21 cellular contexts compared by ENCODE assay signal in genomic region chr14:90475298-90475697, GRCh38.
DNase-seq lines count a peak whose midpoint lies in the region; TF ChIP-seq lines count a peak whose summit lies in the region.
"Had no signal": no experiment of that assay in that cellular context is flagged by ENCODE, and none has a peak within 500 bp of the region (broad histone marks: within the 10 kb centered on the region; RNA-seq: fewer than 3 reads in every experiment).

No MANE protein-coding gene starts in this region.

- H3K9ac ChIP-seq in endodermal cell (ENCODE audit: extremely low read depth, low read length, poor library complexity, severe bottlenecking) = no peak overlapping the region
- H3K9ac ChIP-seq: BLaER1, GM23248 had no signal

- H3K4me3 Mint-ChIP-seq in endodermal cell = no peak overlapping the region
- no peak overlapping the region for H3K4me3 Mint-ChIP-seq in nephron progenitor cell
- H3K4me3 Mint-ChIP-seq: B cell; CD4-positive, CD25-positive, alpha-beta regulatory T cell; CD8-positive, alpha-beta T cell had no signal

- TF ChIP-seq CTCF in OCI-LY7 (conservative IDR thresholded peaks at IDR 0.05; ENCODE audit: low read length) = no peak
- TF ChIP-seq CTCF in endodermal cell (conservative IDR thresholded peaks at IDR 0.05) = no peak
- no peak for TF ChIP-seq CTCF in nephron progenitor cell (IDR thresholded peaks at IDR 0.05)

- H3K9me2 ChIP-seq in OCI-LY7 (ENCODE audit: insufficient read depth, low read length) = no peaks in the 10 kb centered on the region

- intact Hi-C loops in OCI-LY7 (cut with micrococcal nuclease; ENCODE audit: unreplicated experiment) = no loop called here

- H3K27ac Mint-ChIP-seq in endodermal cell (no peak overlapping the region), nephron progenitor cell (no peak overlapping the region)
- H3K27ac Mint-ChIP-seq: B cell; CD4-positive, CD25-positive, alpha-beta regulatory T cell; CD8-positive, alpha-beta T cell had no signal

- H3K27me3 ChIP-seq in endodermal cell (ENCODE audit: control insufficient read depth, insufficient read depth, low read length, poor library complexity, severe bottlenecking) = no peaks in the 10 kb centered on the region
- H3K27me3 ChIP-seq: BLaER1 had no signal

- H3K36me3 ChIP-seq in OCI-LY7 (ENCODE audit: insufficient read depth, low read length) = no peaks in the 10 kb centered on the region
- no peaks in the 10 kb centered on the region for H3K36me3 ChIP-seq in endodermal cell (ENCODE audit: control insufficient read depth, insufficient read depth, low read length)
- H3K36me3 ChIP-seq: BLaER1, HAP-1 had no signal

- H3K27ac ChIP-seq in OCI-LY7 (ENCODE audit: low read depth, low read length, poor library complexity, severe bottlenecking) (no peak overlapping the region), endodermal cell (ENCODE audit: low read depth, low read length) (no peak overlapping the region)
- H3K27ac ChIP-seq: 22Rv1, BLaER1, C4-2B, GM23248 had no signal

- H3K4me1 ChIP-seq in OCI-LY7 (ENCODE audit: insufficient read depth, low read length, poor library complexity, severe bottlenecking) (no peaks in the 10 kb centered on the region), endodermal cell (ENCODE audit: control insufficient read depth, insufficient read depth, low read length) (no peaks in the 10 kb centered on the region)
- H3K4me1 ChIP-seq: BLaER1, HAP-1 had no signal

- H3K9me3 ChIP-seq in OCI-LY7 (ENCODE audit: low read length) (peaks cover 33% of the 10 kb centered on the region), endodermal cell (ENCODE audit: control insufficient read depth, low read length) (peaks cover 59% of the 10 kb centered on the region)
- H3K9me3 ChIP-seq: Caco-2, HAP-1 had no signal

- H4K20me1 ChIP-seq in OCI-LY7 (ENCODE audit: insufficient read depth, low read length) = no peaks in the 10 kb centered on the region
- H4K20me1 ChIP-seq: BLaER1 had no signal

- H3K4me2 ChIP-seq in OCI-LY7 (ENCODE audit: low read length) = no peak overlapping the region
- H3K4me2 ChIP-seq: BLaER1 had no signal

- no peak overlapping the region for H2AFZ ChIP-seq in OCI-LY7 (ENCODE audit: low read length)
- H2AFZ ChIP-seq: GM23248 had no signal

- H3K9me3 Mint-ChIP-seq in endodermal cell (peaks cover 59% of the 10 kb centered on the region), nephron progenitor cell (peaks cover 66% of the 10 kb centered on the region)

- POLR2A ChIA-PET in OCI-LY7 (lab: Charles Lee) = no interaction called here

- CTCF ChIA-PET in OCI-LY7 (lab: Charles Lee; ENCODE audit: unreplicated experiment) = no interaction called here

- 56 to 60% methylated on average over 3 of the region's 3 CpGs for WGBS in endodermal cell (ENCODE audit: insufficient coverage in 1 of 2, insufficient read length in 1 of 2), 2 experiments

- H3K27me3 Mint-ChIP-seq in endodermal cell (ENCODE audit: insufficient read depth) = peaks cover 4% of the 10 kb centered on the region
- H3K27me3 Mint-ChIP-seq in nephron progenitor cell (ENCODE audit: low read depth, poor library complexity) = peaks cover 9% of the 10 kb centered on the region

- no TSS peak for BruUV-seq in OCI-LY7 (replicated peaks; lab: Mats Ljungman, UMichigan)

- H3K36me3 Mint-ChIP-seq in endodermal cell (ENCODE audit: low read depth) (no peaks in the 10 kb centered on the region), nephron progenitor cell (ENCODE audit: low read depth) (no peaks in the 10 kb centered on the region)
- H3K36me3 Mint-ChIP-seq: CD8-positive, alpha-beta T cell had no signal

- H3K79me2 ChIP-seq in OCI-LY7 (ENCODE audit: insufficient read depth, low read depth, low read length) = no peaks in the 10 kb centered on the region

- DNase-seq in NCI-H1417 (lab: John Stamatoyannopoulos, UW) = peak in 2 of 3 experiments; percentile 31 to 36
- DNase-seq in NCI-H1417 treated with DMSO at 0.1 percent for 48 hours (lab: John Stamatoyannopoulos, UW) = no peak
- peak; percentile 7 for DNase-seq in OCI-LY7 (ENCODE audit: low spot score)
- no peak for DNase-seq in endodermal cell
- DNase-seq in NCI-H2029 (lab: John Stamatoyannopoulos, UW) = no peak
- DNase-seq in nephron progenitor cell = no peak
- DNase-seq in GOT3 (lab: John Stamatoyannopoulos, UW) = no peak
- DNase-seq in pons (ENCODE audit: low spot score) = no peak
- DNase-seq: Caco-2; CD4-positive, CD25-positive, alpha-beta regulatory T cell; CD8-positive, alpha-beta T cell; DMS153; EL; GDM1; GM23248 had no signal

- H3K4me3 ChIP-seq in OCI-LY7 (ENCODE audit: low read depth, low read length, poor library complexity, severe bottlenecking) = no peak overlapping the region
- peak overlapping the region; percentile 44 for H3K4me3 ChIP-seq in endodermal cell (ENCODE audit: low read length)
- H3K4me3 ChIP-seq: BLaER1, GM12878, GM23248, HAP-1 had no signal

- no peaks in the 10 kb centered on the region for H3K4me1 Mint-ChIP-seq in endodermal cell
- H3K4me1 Mint-ChIP-seq in nephron progenitor cell = no peaks in the 10 kb centered on the region
- H3K4me1 Mint-ChIP-seq: B cell; CD4-positive, CD25-positive, alpha-beta regulatory T cell had no signal

Comparison
In these comparisons a context has a peak if more than half of its experiments do, and no peak if none do; other contexts are left out.
1. DNase-seq: peak in NCI-H1417 (2 of 3) and OCI-LY7 (single experiment); none in NCI-H1417 treated with DMSO at 0.1 percent for 48 hours (single experiment), endodermal cell (single experiment), NCI-H2029 (single experiment), nephron progenitor cell (single experiment), GOT3 (single experiment) and pons (single experiment).